In genomic region chr3:127665586-127665985, GRCh38 we compare ENCODE assay signal across 25 cellular contexts. TPM values are rescaled to one million over a fixed set of nuclear protein-coding genes. Genes with fewer than 3 reads are reported as not detected.
DNase-seq lines count a peak whose midpoint lies in the region; ATAC-seq lines count a peak whose summit lies in the region.
"Had no signal": no experiment of that assay in that cellular context is flagged by ENCODE, and none has a peak within 500 bp of the region (broad histone marks: within the 10 kb centered on the region; RNA-seq: fewer than 3 reads in every experiment).

No MANE protein-coding gene starts in this region.

- peaks cover 2% of the 10 kb centered on the region for H3K27me3 Mint-ChIP-seq in activated CD4-positive, alpha-beta memory T cell treated with anti-CD3 and anti-CD28 coated beads, Interleukin-2, amount 10 ng/mL, durations not matched to agents 7 days and 5 days
- H3K27me3 Mint-ChIP-seq in activated CD4-positive, alpha-beta memory T cell treated with anti-CD3 and anti-CD28 coated beads for 36 hours: no peaks in the 10 kb centered on the region
- H3K27me3 Mint-ChIP-seq: CD4-positive, alpha-beta memory T cell had no signal

- no peak overlapping the region for H3K4me3 Mint-ChIP-seq in activated CD4-positive, alpha-beta memory T cell treated with anti-CD3 and anti-CD28 coated beads, Interleukin-2, amount 10 ng/mL, durations not matched to agents 7 days and 5 days
- no peak overlapping the region for H3K4me3 Mint-ChIP-seq in activated CD4-positive, alpha-beta memory T cell treated with anti-CD3 and anti-CD28 coated beads for 36 hours
- H3K4me3 Mint-ChIP-seq: CD4-positive, alpha-beta memory T cell had no signal

- peak; percentile 5 for DNase-seq in activated CD4-positive, alpha-beta memory T cell treated with anti-CD3 and anti-CD28 coated beads, Interleukin-2, amount 10 ng/mL, durations not matched to agents 7 days and 5 days
- no peak for DNase-seq in activated CD4-positive, alpha-beta memory T cell treated with anti-CD3 and anti-CD28 coated beads for 36 hours
- DNase-seq in ELR (ENCODE audit: low read depth): peak; percentile 60
- DNase-seq in epidermal melanocyte (ENCODE audit: insufficient read length, low spot score): peak; percentile 70
- peak; percentile 8 for DNase-seq in posterior vena cava (ENCODE audit: low spot score)
- DNase-seq in Right ventricle myocardium superior: no peak
- DNase-seq in inferior parietal cortex (ENCODE audit: extremely low spot score): no peak
- DNase-seq in NCI-H526 treated with DMSO at 0.1 percent for 48 hours (lab: John Stamatoyannopoulos, UW): no peak
- DNase-seq: C1 segment of cervical spinal cord; CD4-positive, alpha-beta memory T cell; COR-L47; DMS53; GF-D8; HCEC 1CT; MV-4-11; NCI-H1105; NCI-H1436 treated with DMSO at 0.1 percent for 48 hours; NCI-H2029; NCI-H446 treated with DMSO at 0.1 percent for 48 hours; NCI-H526; PC-9; RPMI8226; SHP77 had no signal

- H3K36me3 Mint-ChIP-seq in activated CD4-positive, alpha-beta memory T cell treated with anti-CD3 and anti-CD28 coated beads, Interleukin-2, amount 10 ng/mL, durations not matched to agents 7 days and 5 days (ENCODE audit: low read depth): no peaks in the 10 kb centered on the region
- no peaks in the 10 kb centered on the region for H3K36me3 Mint-ChIP-seq in activated CD4-positive, alpha-beta memory T cell treated with anti-CD3 and anti-CD28 coated beads for 36 hours

- no peaks in the 10 kb centered on the region for H3K4me1 Mint-ChIP-seq in activated CD4-positive, alpha-beta memory T cell treated with anti-CD3 and anti-CD28 coated beads, Interleukin-2, amount 10 ng/mL, durations not matched to agents 7 days and 5 days
- no peaks in the 10 kb centered on the region for H3K4me1 Mint-ChIP-seq in activated CD4-positive, alpha-beta memory T cell treated with anti-CD3 and anti-CD28 coated beads for 36 hours (ENCODE audit: low read depth)
- H3K4me1 Mint-ChIP-seq: CD4-positive, alpha-beta memory T cell had no signal

- no peak overlapping the region for H3K27ac Mint-ChIP-seq in activated CD4-positive, alpha-beta memory T cell treated with anti-CD3 and anti-CD28 coated beads, Interleukin-2, amount 10 ng/mL, durations not matched to agents 7 days and 5 days
- no peak overlapping the region for H3K27ac Mint-ChIP-seq in activated CD4-positive, alpha-beta memory T cell treated with anti-CD3 and anti-CD28 coated beads for 36 hours
- H3K27ac Mint-ChIP-seq: CD4-positive, alpha-beta memory T cell had no signal

- POLR2A ChIA-PET in activated CD4-positive, alpha-beta memory T cell treated with anti-CD3 and anti-CD28 coated beads, Interleukin-2, amount 10 ng/mL, durations not matched to agents 7 days and 5 days (lab: Charles Lee): no interaction called here
- POLR2A ChIA-PET in activated CD4-positive, alpha-beta memory T cell treated with anti-CD3 and anti-CD28 coated beads for 36 hours (lab: Charles Lee): no interaction called here

- no peak for ATAC-seq in Right ventricle myocardium superior (ENCODE audit: poor library complexity)
- ATAC-seq: HepG2, K562 had no signal

- intact Hi-C loops in activated CD4-positive, alpha-beta memory T cell treated with anti-CD3 and anti-CD28 coated beads for 36 hours (cut with micrococcal nuclease): no loop called here
- intact Hi-C loops in posterior vena cava (cut with DNase I) (no loop called here), Right ventricle myocardium superior (cut with DNase I) (no loop called here)

- H3K9me3 Mint-ChIP-seq in activated CD4-positive, alpha-beta memory T cell treated with anti-CD3 and anti-CD28 coated beads, Interleukin-2, amount 10 ng/mL, durations not matched to agents 7 days and 5 days: no peaks in the 10 kb centered on the region
- H3K9me3 Mint-ChIP-seq in activated CD4-positive, alpha-beta memory T cell treated with anti-CD3 and anti-CD28 coated beads for 36 hours: no peaks in the 10 kb centered on the region
- H3K9me3 Mint-ChIP-seq: CD4-positive, alpha-beta memory T cell had no signal

- CTCF ChIA-PET in activated CD4-positive, alpha-beta memory T cell treated with anti-CD3 and anti-CD28 coated beads, Interleukin-2, amount 10 ng/mL, durations not matched to agents 7 days and 5 days (lab: Charles Lee): no interaction called here
- CTCF ChIA-PET in activated CD4-positive, alpha-beta memory T cell treated with anti-CD3 and anti-CD28 coated beads for 36 hours (lab: Charles Lee): interaction anchor here (1.0 kb wide), 1 partner anchor 13 kb away, joined by 3 read pairs; no protein-coding TSS in a partner anchor

RNA-seq across cellular contexts. Expression of gene ABTB1, which starts 7.2 kb away (rescaled TPM):
- total RNA-seq in activated CD4-positive, alpha-beta memory T cell treated with anti-CD3 and anti-CD28 coated beads, Interleukin-2, amount 10 ng/mL, durations not matched to agents 7 days and 5 days: 10 to 100 TPM; 34.3 to 38.8 TPM
- 10 to 100 TPM; 14.8 TPM for total RNA-seq in activated CD4-positive, alpha-beta memory T cell treated with anti-CD3 and anti-CD28 coated beads for 36 hours
- total RNA-seq in posterior vena cava (10 to 100 TPM; 27.7 to 28.9 TPM), Right ventricle myocardium superior (33.0 TPM)

RNA-seq across cellular contexts. Expression of gene PODXL2, which starts 36.6 kb away (rescaled TPM):
- 1 to 10 TPM in 1 of 2 experiments, under 1 TPM in 1; 0.95 to 1.1 TPM for total RNA-seq in activated CD4-positive, alpha-beta memory T cell treated with anti-CD3 and anti-CD28 coated beads, Interleukin-2, amount 10 ng/mL, durations not matched to agents 7 days and 5 days
- total RNA-seq in activated CD4-positive, alpha-beta memory T cell treated with anti-CD3 and anti-CD28 coated beads for 36 hours: 1 to 10 TPM; 1.2 to 1.3 TPM
- 1 to 10 TPM; 2.0 to 2.5 TPM for total RNA-seq in posterior vena cava
- 0.94 TPM for total RNA-seq in Right ventricle myocardium superior

Comparison
In these comparisons a context has a peak if more than half of its experiments do, and no peak if none do; other contexts are left out.
1. DNase-seq: peak in activated CD4-positive, alpha-beta memory T cell treated with anti-CD3 and anti-CD28 coated beads, Interleukin-2, amount 10 ng/mL, durations not matched to agents 7 days and 5 days (single experiment), ELR (single experiment), epidermal melanocyte (single experiment) and posterior vena cava (single experiment); none in activated CD4-positive, alpha-beta memory T cell treated with anti-CD3 and anti-CD28 coated beads for 36 hours (single experiment), Right ventricle myocardium superior (single experiment), inferior parietal cortex (single experiment) and NCI-H526 treated with DMSO at 0.1 percent for 48 hours (single experiment).